ENCODE assay signal across 11 cellular contexts in genomic region chr2:31962757-31963361, GRCh38. TPM values are rescaled to one million over a fixed set of nuclear protein-coding genes. Genes with fewer than 3 reads are reported as not detected.
DNase-seq lines count a peak whose midpoint lies in the region; ATAC-seq and TF ChIP-seq lines count a peak whose summit lies in the region.
"Had no signal": no experiment of that assay in that cellular context is flagged by ENCODE, and none has a peak within 500 bp of the region (broad histone marks: within the 10 kb centered on the region; RNA-seq: fewer than 3 reads in every experiment).

No MANE protein-coding gene starts in this region.

- H3K4me1 Mint-ChIP-seq in activated T-cell treated with anti-CD3 and anti-CD28 coated beads, Interleukin-2, amount 50 U/mL, for 4 hours (ENCODE audit: low read depth): peaks cover 50% of the 10 kb centered on the region

- H3K9me3 ChIP-seq in gastrocnemius medialis: no peaks in the 10 kb centered on the region
- H3K9me3 ChIP-seq: upper lobe of left lung had no signal

- no peak overlapping the region for H3K4me3 ChIP-seq in gastrocnemius medialis
- H3K4me3 ChIP-seq: upper lobe of left lung had no signal

- H3K27me3 Mint-ChIP-seq in activated T-cell treated with anti-CD3 and anti-CD28 coated beads, Interleukin-2, amount 50 U/mL, for 4 hours (ENCODE audit: low read depth): no peaks in the 10 kb centered on the region

- H3K4me1 ChIP-seq in gastrocnemius medialis: peaks cover 16 to 17% of the 10 kb centered on the region in 2 donors

- no peaks in the 10 kb centered on the region for H3K27me3 ChIP-seq in gastrocnemius medialis
- H3K27me3 ChIP-seq: upper lobe of left lung had no signal

- TF ChIP-seq CTCF in gastrocnemius medialis (IDR thresholded peaks at IDR 0.05 in 4 of 5, conservative IDR thresholded peaks at IDR 0.05 in 1 of 5): no peak

- intact Hi-C loops in gastrocnemius medialis (cut with DNase I; ENCODE audit: low total_unique reads): no loop called here

- no peak for TF ChIP-seq POLR2A in gastrocnemius medialis (IDR thresholded peaks at IDR 0.05)

- ATAC-seq in activated CD4-positive, CD25-positive, alpha-beta regulatory T cell treated with anti-CD3 and anti-CD28 coated beads, Interleukin-2, amount 50 U/mL, for 24 hours: peak; percentile 62 to 72
- ATAC-seq in GM19463 (IDR thresholded peaks at IDR 0.05; ENCODE audit: unreplicated experiment): peak; percentile 53
- ATAC-seq in activated T-cell treated with anti-CD3 and anti-CD28 coated beads, Interleukin-2, amount 50 U/mL, for 4 hours: peak; percentile 51 to 65
- no peak for ATAC-seq in gastrocnemius medialis
- ATAC-seq in HG03097 (IDR thresholded peaks at IDR 0.05; ENCODE audit: low FRiP score, unreplicated experiment): no peak

- H3K36me3 ChIP-seq in gastrocnemius medialis: no peaks in the 10 kb centered on the region
- H3K36me3 ChIP-seq: upper lobe of left lung had no signal

- peaks cover 11% of the 10 kb centered on the region for H3K36me3 Mint-ChIP-seq in activated T-cell treated with anti-CD3 and anti-CD28 coated beads, Interleukin-2, amount 50 U/mL, for 4 hours (ENCODE audit: insufficient read depth)

- in situ Hi-C loops in gastrocnemius medialis (cut with MboI; ENCODE audit: low sequenced_read_pairs in 4 of 4): no loop called here

- H3K27ac ChIP-seq in gastrocnemius medialis: no peak overlapping the region
- H3K27ac ChIP-seq: upper lobe of left lung had no signal

- DNase-seq in activated CD4-positive, CD25-positive, alpha-beta regulatory T cell treated with anti-CD3 and anti-CD28 coated beads, Interleukin-2, amount 50 U/mL, for 72 hours: no peak
- no peak for DNase-seq in activated T-cell treated with anti-CD3 and anti-CD28 coated beads, Interleukin-2, amount 50 U/mL, for 4 hours
- peak; percentile 7 to 19 for DNase-seq in gastrocnemius medialis
- no peak for DNase-seq in glomerular visceral epithelial cell (ENCODE audit: extremely low spot score)
- no peak for DNase-seq in NCI-H1048 (lab: John Stamatoyannopoulos, UW)
- DNase-seq: 8988T, endodermal cell, upper lobe of left lung had no signal

- no peaks in the 10 kb centered on the region for H3K9me3 Mint-ChIP-seq in activated T-cell treated with anti-CD3 and anti-CD28 coated beads, Interleukin-2, amount 50 U/mL, for 4 hours
- H3K9me3 Mint-ChIP-seq: endodermal cell had no signal

- no peak overlapping the region for H3K4me3 Mint-ChIP-seq in activated T-cell treated with anti-CD3 and anti-CD28 coated beads, Interleukin-2, amount 50 U/mL, for 4 hours
- H3K4me3 Mint-ChIP-seq: endodermal cell had no signal

RNA-seq across cellular contexts. Expression of gene MEMO1, which starts 47.9 kb away (rescaled TPM):
- 10 to 100 TPM; 71.1 to 75.3 (median 73.6) TPM for total RNA-seq in activated T-cell treated with anti-CD3 and anti-CD28 coated beads, Interleukin-2, amount 50 U/mL, for 4 hours
- total RNA-seq in gastrocnemius medialis: 10 to 100 TPM; 32.2 to 75.0 (median 50.0) TPM

Comparison
In these comparisons a context has a peak if more than half of its experiments do, and no peak if none do; other contexts are left out.
1. ATAC-seq: peak in activated CD4-positive, CD25-positive, alpha-beta regulatory T cell treated with anti-CD3 and anti-CD28 coated beads, Interleukin-2, amount 50 U/mL, for 24 hours (2 of 2), GM19463 (single experiment) and activated T-cell treated with anti-CD3 and anti-CD28 coated beads, Interleukin-2, amount 50 U/mL, for 4 hours (2 of 2); none in gastrocnemius medialis (0 of 2) and HG03097 (single experiment).
2. DNase-seq: peak in gastrocnemius medialis (2 of 2); none in activated CD4-positive, CD25-positive, alpha-beta regulatory T cell treated with anti-CD3 and anti-CD28 coated beads, Interleukin-2, amount 50 U/mL, for 72 hours (single experiment), activated T-cell treated with anti-CD3 and anti-CD28 coated beads, Interleukin-2, amount 50 U/mL, for 4 hours (single experiment), glomerular visceral epithelial cell (single experiment) and NCI-H1048 (single experiment).